In genomic region chr16:1194665-1195392, GRCh38 we compare ENCODE assay signal across 8 cellular contexts. TPM values are rescaled to one million over a fixed set of nuclear protein-coding genes. Genes with fewer than 3 reads are reported as not detected.
A peak's percentile ranks its signal among the peaks of the same experiment; 100 is the strongest.
DNase-seq lines count a peak whose midpoint lies in the region; ATAC-seq and TF ChIP-seq lines count a peak whose summit lies in the region.

No MANE protein-coding gene starts in this region.

- no peaks in the 10 kb centered on the region for H3K9me3 ChIP-seq in RWPE2 (ENCODE audit: severe bottlenecking)
- H3K9me3 ChIP-seq in smooth muscle cell (replicated peaks; ENCODE audit: low read depth) = no peaks in the 10 kb centered on the region

- H3K4me1 ChIP-seq in RWPE2 (ENCODE audit: insufficient read depth, poor library complexity, severe bottlenecking) (no peaks in the 10 kb centered on the region), smooth muscle cell (ENCODE audit: low read depth) (no peaks in the 10 kb centered on the region)

- WGBS in smooth muscle cell (ENCODE audit: low lambda C conversion rate) = 43% methylated on average over 26 of the region's 61 CpGs

- no peaks in the 10 kb centered on the region for H3K27me3 ChIP-seq in RWPE2 (ENCODE audit: insufficient read depth, poor library complexity, severe bottlenecking)
- no peaks in the 10 kb centered on the region for H3K27me3 ChIP-seq in smooth muscle cell (ENCODE audit: low read depth)

- H3K4me2 ChIP-seq in smooth muscle cell = no peak overlapping the region

- H2AFZ ChIP-seq in smooth muscle cell (ENCODE audit: low read depth) = no peak overlapping the region

- H3K9ac ChIP-seq in smooth muscle cell (ENCODE audit: low read depth) = no peak overlapping the region

- H3K4me3 ChIP-seq in RWPE2 (ENCODE audit: severe bottlenecking) (no peak overlapping the region), fibroblast of mammary gland (ENCODE audit: control insufficient read depth, low read depth, low read length) (no peak overlapping the region), smooth muscle cell (no peak overlapping the region)

- TF ChIP-seq CTCF in GM12874 (IDR thresholded peaks at IDR 0.05; ENCODE audit: insufficient read depth, low read depth, low read length) (peak; percentile 14; the same call in 1 of the 2 replicates), RWPE2 (IDR thresholded peaks at IDR 0.05; ENCODE audit: poor library complexity, severe bottlenecking) (peak; percentile 78), fibroblast of mammary gland (conservative IDR thresholded peaks at IDR 0.05; ENCODE audit: control insufficient read depth, insufficient read depth, low read depth, low read length) (peak; percentile 49), smooth muscle cell (IDR thresholded peaks at IDR 0.05; ENCODE audit: borderline replicate concordance, insufficient read depth, poor library complexity, severe bottlenecking) (peak; percentile 99)

- DNase-seq in RWPE2 (ENCODE audit: low spot score) (no peak), fibroblast of mammary gland (ENCODE audit: low read depth) (no peak), smooth muscle cell (lab: John Stamatoyannopoulos, UW; ENCODE audit: unreplicated experiment) (peak; percentile 1), NCI-H1694 treated with DMSO at 0.1 percent for 48 hours (lab: John Stamatoyannopoulos, UW) (no peak), NCI-H748 (lab: John Stamatoyannopoulos, UW; ENCODE audit: unreplicated experiment) (no peak), inferior parietal cortex (ENCODE audit: extremely low spot score) (no peak)

- no peaks in the 10 kb centered on the region for H4K20me1 ChIP-seq in smooth muscle cell (ENCODE audit: low read depth)

- H3K27ac ChIP-seq in RWPE2 (ENCODE audit: poor library complexity, severe bottlenecking) = no peak overlapping the region
- no peak overlapping the region for H3K27ac ChIP-seq in smooth muscle cell (ENCODE audit: low read depth)

- ATAC-seq in RWPE2 (ENCODE audit: low read depth) (no peak), HG02571 (IDR thresholded peaks at IDR 0.05; ENCODE audit: unreplicated experiment) (no peak)

- H3K36me3 ChIP-seq in RWPE2 (ENCODE audit: low read depth) (no peaks in the 10 kb centered on the region), smooth muscle cell (ENCODE audit: low read depth) (no peaks in the 10 kb centered on the region)

- H3F3A ChIP-seq in smooth muscle cell (ENCODE audit: low read depth) = no peaks in the 10 kb centered on the region

- H3K79me2 ChIP-seq in smooth muscle cell (ENCODE audit: low read depth) = no peaks in the 10 kb centered on the region

RNA-seq across cellular contexts. Expression of gene TPSG1, which starts 30.2 kb away (rescaled TPM):
- not detected in 2 replicates for total RNA-seq in smooth muscle cell
- not detected in 2 replicates for polyA plus RNA-seq in smooth muscle cell

RNA-seq across cellular contexts. Expression of gene TPSB2, which starts 35.2 kb away (rescaled TPM):
- not detected in 2 replicates for total RNA-seq in smooth muscle cell
- polyA plus RNA-seq in smooth muscle cell = not detected in 2 replicates

RNA-seq across cellular contexts. Expression of gene CACNA1H, which starts 41.9 kb away (rescaled TPM):
- total RNA-seq in smooth muscle cell = 1.7 TPM in 2 replicates
- 1.4 and 2.6 TPM in 2 replicates for polyA plus RNA-seq in smooth muscle cell

RNA-seq across cellular contexts. Expression of gene TPSAB1, which starts 45.7 kb away (rescaled TPM):
- total RNA-seq in smooth muscle cell = not detected in 2 replicates
- polyA plus RNA-seq in smooth muscle cell = not detected in 2 replicates

Comparison
In these comparisons a context has a peak if more than half of its experiments do, and no peak if none do; other contexts are left out.
1. CTCF ChIP-seq: peak in every context shown above with its lines; median percentile 99 in smooth muscle cell; 78 in RWPE2; 49 in fibroblast of mammary gland; 14 in GM12874.